ENCODE assay signal across 24 cellular contexts in the genomic region with DNA sequence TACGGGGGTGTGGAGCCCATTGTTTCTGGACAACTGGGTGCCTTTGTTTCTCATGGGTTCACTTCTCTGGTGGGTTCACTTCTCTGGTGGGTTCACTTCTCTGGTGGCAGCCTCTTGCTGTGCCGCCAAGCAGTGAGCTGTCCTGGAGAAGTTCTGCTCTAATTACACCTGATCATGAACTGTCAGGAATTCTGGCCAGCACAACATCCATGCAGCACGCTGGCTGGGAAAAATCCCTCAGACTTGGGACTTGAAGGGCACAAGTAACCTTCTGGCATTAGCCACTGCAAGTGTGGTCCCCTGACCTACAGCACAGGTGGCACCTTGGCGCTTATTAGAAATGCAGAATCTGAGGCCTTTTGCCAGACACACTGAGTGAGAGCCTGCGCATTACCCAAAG.
A peak's percentile ranks its signal among the peaks of the same experiment; 100 is the strongest.
DNase-seq lines count a peak whose midpoint lies in the region; TF ChIP-seq lines count a peak whose summit lies in the region.
"Had no signal": no experiment of that assay in that cellular context is flagged by ENCODE, and none has a peak within 500 bp of the region (broad histone marks: within the 10 kb centered on the region; RNA-seq: fewer than 3 reads in every experiment).

No MANE protein-coding gene starts in this region.

- no peaks in the 10 kb centered on the region for H3K4me1 Mint-ChIP-seq in osteocyte (ENCODE audit: unreplicated experiment)
- H3K4me1 Mint-ChIP-seq: B cell; CD14-positive monocyte; CD4-positive, alpha-beta memory T cell; CD4-positive, CD25-positive, alpha-beta regulatory T cell; CD8-positive, alpha-beta memory T cell had no signal

- no peak overlapping the region for H3K27ac Mint-ChIP-seq in osteocyte (ENCODE audit: unreplicated experiment)
- H3K27ac Mint-ChIP-seq: B cell; CD14-positive monocyte; CD4-positive, alpha-beta memory T cell; CD4-positive, alpha-beta T cell; CD4-positive, CD25-positive, alpha-beta regulatory T cell; CD8-positive, alpha-beta memory T cell; CD8-positive, alpha-beta T cell had no signal

- peaks cover 15% of the 10 kb centered on the region for H3K9me3 Mint-ChIP-seq in osteocyte (ENCODE audit: unreplicated experiment)
- H3K9me3 Mint-ChIP-seq: CD8-positive, alpha-beta T cell had no signal

- DNase-seq in osteocyte (ENCODE audit: extremely low spot score, unreplicated experiment) = peak; percentile 54
- DNase-seq in activated effector memory CD4-positive, alpha-beta T cell treated with Interleukin-2 at 50 U/mL for 16 hours = no peak
- DNase-seq: 8988T; ACHN; AML-193; BE2C; C1 segment of cervical spinal cord; Caco-2; Calu3; CD4-positive, alpha-beta memory T cell; CD4-positive, alpha-beta T cell; CD4-positive, CD25-positive, alpha-beta regulatory T cell; CD8-positive, alpha-beta memory T cell; CD8-positive, alpha-beta T cell; COR-L47; DMS 273 treated with DMSO at 0.1 percent for 48 hours; DMS153; DMS53; DMS79; DMS79 treated with DMSO at 0.1 percent for 48 hours; DND-41; EL had no signal

- no peak for TF ChIP-seq CTCF in osteocyte (IDR thresholded peaks at IDR 0.05)

- no peaks in the 10 kb centered on the region for H3K27me3 Mint-ChIP-seq in osteocyte (ENCODE audit: unreplicated experiment)
- H3K27me3 Mint-ChIP-seq: B cell; CD4-positive, alpha-beta memory T cell; CD4-positive, alpha-beta T cell; CD4-positive, CD25-positive, alpha-beta regulatory T cell; CD8-positive, alpha-beta memory T cell had no signal

- H3K36me3 Mint-ChIP-seq in osteocyte (ENCODE audit: unreplicated experiment) = no peaks in the 10 kb centered on the region
- H3K36me3 Mint-ChIP-seq: CD14-positive monocyte; CD4-positive, alpha-beta memory T cell; CD4-positive, CD25-positive, alpha-beta regulatory T cell; CD8-positive, alpha-beta memory T cell; CD8-positive, alpha-beta T cell had no signal

- no peak overlapping the region for H3K4me3 Mint-ChIP-seq in osteocyte (ENCODE audit: unreplicated experiment)
- H3K4me3 Mint-ChIP-seq: B cell; CD4-positive, alpha-beta memory T cell; CD4-positive, alpha-beta T cell; CD4-positive, CD25-positive, alpha-beta regulatory T cell; CD8-positive, alpha-beta memory T cell; CD8-positive, alpha-beta T cell had no signal
